ENCODE assay signal across 22 cellular contexts in the genomic region with DNA sequence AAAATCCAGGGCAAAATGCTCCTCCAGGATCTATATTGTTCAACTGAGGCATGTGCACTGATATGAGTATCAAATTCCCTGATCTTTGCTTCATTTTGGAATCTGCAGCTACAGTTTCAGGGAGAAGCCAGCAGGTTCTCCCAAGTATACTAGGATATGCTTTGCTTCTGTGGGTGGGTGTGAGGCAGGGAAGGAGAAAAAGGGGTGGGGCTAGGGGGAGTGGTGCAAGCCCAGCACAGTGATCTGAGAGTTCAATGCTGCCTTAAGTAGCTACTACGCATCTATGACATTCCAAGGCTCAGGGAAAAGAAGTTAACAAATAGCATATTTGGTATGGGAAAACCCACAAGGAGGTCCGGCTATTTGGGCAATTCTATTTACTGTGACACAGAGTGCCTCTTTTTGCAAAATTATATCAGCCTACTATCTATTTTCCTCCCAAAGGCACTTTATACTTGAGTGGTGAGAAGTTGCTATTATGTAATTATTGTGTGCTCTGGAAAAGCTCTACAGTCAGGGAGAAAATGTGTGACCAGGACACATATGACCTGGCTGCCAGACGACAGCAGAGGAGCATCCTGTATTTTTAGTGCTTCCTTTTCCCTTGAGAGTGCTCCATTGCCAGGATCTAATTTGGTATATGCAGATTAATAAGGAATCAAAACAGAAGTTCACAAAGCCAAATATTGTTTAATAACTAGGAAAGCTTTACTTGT.
DNase-seq lines count a peak whose midpoint lies in the region; ATAC-seq and TF ChIP-seq lines count a peak whose summit lies in the region.
"Had no signal": no experiment of that assay in that cellular context is flagged by ENCODE, and none has a peak within 500 bp of the region (broad histone marks: within the 10 kb centered on the region; RNA-seq: fewer than 3 reads in every experiment).

No MANE protein-coding gene starts in this region.

- TF ChIP-seq EP300 in esophagus muscularis mucosa (IDR thresholded peaks at IDR 0.05), result no peak

- BruUV-seq in A673 (replicated peaks; lab: Mats Ljungman, UMichigan), result no TSS peak

- TF ChIP-seq CTCF in esophagus muscularis mucosa (IDR thresholded peaks at IDR 0.05) (no peak), A673 (conservative IDR thresholded peaks at IDR 0.05; ENCODE audit: low read depth, low read length) (no peak)

- H3K9me3 ChIP-seq in esophagus muscularis mucosa (no peaks in the 10 kb centered on the region), A673 (ENCODE audit: low read depth, low read length, poor library complexity, severe bottlenecking) (no peaks in the 10 kb centered on the region)
- no peaks in the 10 kb centered on the region for H3K9me3 ChIP-seq in effector memory CD4-positive, alpha-beta T cell (ENCODE audit: control insufficient read depth, low read length)

- TF ChIP-seq POLR2A in esophagus muscularis mucosa (IDR thresholded peaks at IDR 0.05; ENCODE audit: low read depth), result no peak

- WGBS in esophagus muscularis mucosa, result 55% methylated on average over 3 of the region's 3 CpGs

- intact Hi-C loops in esophagus muscularis mucosa (cut with DNase I), result no loop called here
- intact Hi-C loops in A673 (cut with micrococcal nuclease; ENCODE audit: unreplicated experiment), result no loop called here

- peaks cover 15 to 30% (median 24%) of the 10 kb centered on the region in 4 donors for H3K4me1 ChIP-seq in esophagus muscularis mucosa
- H3K4me1 ChIP-seq in effector memory CD4-positive, alpha-beta T cell (ENCODE audit: control insufficient read depth, insufficient read depth, low read length, poor library complexity, severe bottlenecking), result no peaks in the 10 kb centered on the region
- no peaks in the 10 kb centered on the region for H3K4me1 ChIP-seq in A673 (ENCODE audit: insufficient read depth, low read length, poor library complexity, severe bottlenecking)

- no peaks in the 10 kb centered on the region for H3K36me3 ChIP-seq in esophagus muscularis mucosa
- no peaks in the 10 kb centered on the region for H3K36me3 ChIP-seq in effector memory CD4-positive, alpha-beta T cell (ENCODE audit: control insufficient read depth, insufficient read depth, low read length)
- H3K36me3 ChIP-seq in A673 (ENCODE audit: insufficient read depth, low read length, poor library complexity, severe bottlenecking), result no peaks in the 10 kb centered on the region

- H3K27ac ChIP-seq in esophagus muscularis mucosa (replicated peaks in 1 of 4) (peak overlapping the region; percentile 18 to 46 (median 36)), A673 (ENCODE audit: low read depth, low read length, poor library complexity, severe bottlenecking) (no peak overlapping the region)
- no peak overlapping the region for H3K27ac ChIP-seq in effector memory CD4-positive, alpha-beta T cell (ENCODE audit: insufficient read depth, low read length, poor library complexity, severe bottlenecking)
- H3K27ac ChIP-seq: HL-60, RWPE1, SK-N-MC had no signal

- no peaks in the 10 kb centered on the region for H3K27me3 ChIP-seq in esophagus muscularis mucosa
- no peaks in the 10 kb centered on the region for H3K27me3 ChIP-seq in effector memory CD4-positive, alpha-beta T cell (replicated peaks; ENCODE audit: control insufficient read depth, insufficient read depth, low read length, poor library complexity, severe bottlenecking)
- no peaks in the 10 kb centered on the region for H3K27me3 ChIP-seq in A673 (replicated peaks; ENCODE audit: insufficient read depth, low read depth, low read length, poor library complexity)

- ATAC-seq in GM19351 (IDR thresholded peaks at IDR 0.05; ENCODE audit: unreplicated experiment), result no peak

- H3K4me3 ChIP-seq in esophagus muscularis mucosa, result no peak overlapping the region
- no peak overlapping the region for H3K4me3 ChIP-seq in effector memory CD4-positive, alpha-beta T cell (ENCODE audit: insufficient read depth, low read depth, low read length, poor library complexity, severe bottlenecking)
- H3K4me3 ChIP-seq in A673 (ENCODE audit: low read depth, low read length, poor library complexity, severe bottlenecking), result no peak overlapping the region
- H3K4me3 ChIP-seq: SK-N-MC had no signal

- in situ Hi-C loops in G401 (cut with HindIII; ENCODE audit: low sequenced_read_pairs), result no loop called here
- in situ Hi-C loops in KBM-7 (cut with MboI; ENCODE audit: low pct_unique_long_range_greater_than_20kb, low sequenced_read_pairs), result no loop called here

- DNase-seq in G401 (ENCODE audit: low spot score), result peak; percentile 64
- DNase-seq in NCI-H2227 (lab: John Stamatoyannopoulos, UW; ENCODE audit: unreplicated experiment), result peak; percentile 51
- DNase-seq in esophagus muscularis mucosa (ENCODE audit: extremely low spot score), result no peak
- peak; percentile 9 for DNase-seq in iPS-NIHi11 (ENCODE audit: low spot score)
- DNase-seq in effector memory CD4-positive, alpha-beta T cell, result no peak
- no peak for DNase-seq in KBM-7
- no peak for DNase-seq in A673 (ENCODE audit: low spot score)
- DNase-seq: ACHN; CD4-positive, alpha-beta memory T cell; DND-41; GF-D8; GOT3; NCI-H1092; NCI-H1694 treated with DMSO at 0.1 percent for 48 hours; NCI-H2171 treated with DMSO at 0.1 percent for 48 hours; NCI-H510A treated with DMSO at 0.1 percent for 48 hours; NK-92 treated with Interleukin-12 subunit alpha and Interleukin-12 subunit beta, amount 100 ng/mL, for 24 hours; OCI-M1 had no signal

- POLR2A ChIA-PET in A673 (lab: Charles Lee; ENCODE audit: low non-redundant PET), result no interaction called here

- CTCF ChIA-PET in A673 (lab: Charles Lee), result no interaction called here

Comparison
In these comparisons a context has a peak if more than half of its experiments do, and no peak if none do; other contexts are left out.
1. DNase-seq: peak in G401 (single experiment), NCI-H2227 (single experiment) and iPS-NIHi11 (single experiment); none in esophagus muscularis mucosa (single experiment), effector memory CD4-positive, alpha-beta T cell (0 of 3), KBM-7 (single experiment) and A673 (single experiment).
2. H3K27ac ChIP-seq: peak in esophagus muscularis mucosa (4 of 4); none in effector memory CD4-positive, alpha-beta T cell (single experiment) and A673 (single experiment).